Comparison of ENCODE assay signal across 10 cellular contexts in the genomic region with DNA sequence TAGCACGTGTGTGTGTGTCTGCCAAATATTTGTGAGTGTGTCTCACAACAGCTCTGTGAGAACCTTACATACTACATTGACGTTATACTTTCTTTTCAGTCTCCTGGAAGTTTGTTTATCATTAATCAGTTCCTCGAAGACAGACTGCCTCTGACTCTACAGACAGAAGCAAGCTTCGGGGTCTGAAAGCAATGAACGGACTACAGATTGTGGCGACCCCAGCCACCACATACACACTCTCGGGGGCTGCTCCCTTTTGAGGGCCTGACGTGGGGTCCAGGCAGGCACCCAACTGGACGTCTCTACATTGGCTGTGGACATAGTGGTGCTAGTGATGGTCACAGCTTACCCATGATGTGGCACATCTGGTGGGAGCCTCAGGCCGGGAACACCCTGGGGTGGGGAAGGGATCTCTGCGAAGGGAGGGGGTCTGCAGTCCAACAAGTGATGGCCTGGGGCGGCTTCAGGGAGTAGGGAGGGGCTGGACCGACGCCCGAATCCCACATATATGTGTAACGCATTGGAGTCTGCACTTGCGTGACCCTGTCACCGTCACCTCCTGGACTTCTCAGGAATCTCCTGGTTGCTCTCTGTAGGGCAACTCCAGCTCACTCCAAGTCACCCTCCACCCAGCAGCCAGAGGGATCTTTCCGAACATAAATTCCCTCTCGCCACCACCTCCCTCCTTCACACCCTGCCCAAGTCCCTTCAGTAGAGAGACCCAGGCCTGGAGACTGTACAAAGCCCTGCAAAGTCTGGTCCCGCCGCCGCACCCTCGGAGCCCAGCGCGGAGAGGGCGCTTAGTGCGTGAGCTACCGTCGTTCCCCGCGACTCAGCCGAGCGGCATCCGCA. TPM values are rescaled to one million over a fixed set of nuclear protein-coding genes. Genes with fewer than 3 reads are reported as not detected.
DNase-seq lines count a peak whose midpoint lies in the region; ATAC-seq and TF ChIP-seq lines count a peak whose summit lies in the region.
"Had no signal": no experiment of that assay in that cellular context is flagged by ENCODE, and none has a peak within 500 bp of the region (broad histone marks: within the 10 kb centered on the region; RNA-seq: fewer than 3 reads in every experiment).

No MANE protein-coding gene starts in this region.

- peaks cover 4 to 24% (median 6%) of the 10 kb centered on the region in 3 donors for H3K4me1 Mint-ChIP-seq in naive B cell

- H3K9me3 ChIP-seq in MG63, result peaks cover 7% of the 10 kb centered on the region
- H3K9me3 ChIP-seq in endocrine pancreas (ENCODE audit: control insufficient read depth, low read length), result no peaks in the 10 kb centered on the region

- H3K9ac ChIP-seq in endocrine pancreas (ENCODE audit: control insufficient read depth, insufficient read depth, low read length), result peak overlapping the region; percentile 39

- peak overlapping the region; percentile 64 for H3K4me3 ChIP-seq in AG04449 (ENCODE audit: low read depth, low read length)
- H3K4me3 ChIP-seq in MG63, result peak overlapping the region; percentile 51
- H3K4me3 ChIP-seq in endocrine pancreas (ENCODE audit: control insufficient read depth, insufficient read depth, low read length), result no peak overlapping the region

- peak overlapping the region in 7 of 8 donors; percentile 26 to 79 (median 63) for H3K4me3 Mint-ChIP-seq in naive B cell

- H3K27me3 ChIP-seq in MG63 (peaks cover 42% of the 10 kb centered on the region), endocrine pancreas (ENCODE audit: control insufficient read depth, insufficient read depth, low read length) (peaks cover 6% of the 10 kb centered on the region)

- H3K36me3 ChIP-seq in MG63 (no peaks in the 10 kb centered on the region), endocrine pancreas (ENCODE audit: control insufficient read depth, insufficient read depth, low read length) (no peaks in the 10 kb centered on the region)

- peaks cover 56 to 89% (median 74%) of the 10 kb centered on the region in 3 donors for H3K27me3 Mint-ChIP-seq in naive B cell

- no peak for ATAC-seq in naive B cell (ENCODE audit: low read depth in 2 of 2)

- H3K36me3 Mint-ChIP-seq in naive B cell, result peaks cover 0 to 23% of the 10 kb centered on the region in 2 donors

- H3K4me1 ChIP-seq in endocrine pancreas (ENCODE audit: control insufficient read depth, insufficient read depth, low read length), result no peaks in the 10 kb centered on the region

- DNase-seq in AG04449 (ENCODE audit: low read depth, low spot score) (no peak), MG63 (no peak), naive B cell (no peak), NCI-H748 treated with DMSO at 0.1 percent for 48 hours (lab: John Stamatoyannopoulos, UW) (no peak), DMS 273 (lab: John Stamatoyannopoulos, UW; ENCODE audit: unreplicated experiment) (no peak), retina (no peak)
- no peak for DNase-seq in activated CD8-positive, alpha-beta memory T cell treated with anti-CD3 and anti-CD28 coated beads, Interleukin-2, amount 50 U/mL, for 48 hours

- CTCF ChIA-PET in AG04449 (lab: Yijun Ruan, JAX), result interaction anchor here (0.6 to 14.8 kb wide), 26 partner anchors 8 to 509 kb away, joined by 3 to 461 read pairs (median 4); no protein-coding TSS in a partner anchor

- H3K9me3 Mint-ChIP-seq in naive B cell, result peaks cover 3 to 35% (median 25%) of the 10 kb centered on the region in 7 donors

- H3K27ac Mint-ChIP-seq in naive B cell, result no peak overlapping the region

- POLR2A ChIA-PET in AG04449 (lab: Yijun Ruan, JAX), result no interaction called here

- no peak for TF ChIP-seq CTCF in AG04449 (IDR thresholded peaks at IDR 0.05; ENCODE audit: insufficient read depth, low read length, missing control alignments)

RNA-seq across cellular contexts. Expression of a gene that starts 30.4 kb away (rescaled TPM):
- total RNA-seq in MG63 (2014; rRNA removed; shearing (Covaris generic); ENCODE audit: low replicate concordance), result not detected in 2 replicates
- polyA plus RNA-seq in naive B cell (ENCODE audit: low read depth in 6 of 6), result not detected
- total RNA-seq: dermis microvascular lymphatic vessel endothelial cell, LHCN-M2 had no signal

RNA-seq across cellular contexts. Expression of a gene that starts 42.5 kb away (rescaled TPM):
- total RNA-seq in MG63 (2014; rRNA removed; shearing (Covaris generic); ENCODE audit: low replicate concordance), result 13.5 and 35.9 TPM in 2 replicates
- 1 to 10 TPM in 4 of 6 donors, under 1 TPM in 1, not detected in 1; 0.60 to 3.0 (median 1.4) TPM for polyA plus RNA-seq in naive B cell (ENCODE audit: low read depth in 6 of 6)
